Comparison of ENCODE assay signal across 30 cellular contexts in the genomic region with DNA sequence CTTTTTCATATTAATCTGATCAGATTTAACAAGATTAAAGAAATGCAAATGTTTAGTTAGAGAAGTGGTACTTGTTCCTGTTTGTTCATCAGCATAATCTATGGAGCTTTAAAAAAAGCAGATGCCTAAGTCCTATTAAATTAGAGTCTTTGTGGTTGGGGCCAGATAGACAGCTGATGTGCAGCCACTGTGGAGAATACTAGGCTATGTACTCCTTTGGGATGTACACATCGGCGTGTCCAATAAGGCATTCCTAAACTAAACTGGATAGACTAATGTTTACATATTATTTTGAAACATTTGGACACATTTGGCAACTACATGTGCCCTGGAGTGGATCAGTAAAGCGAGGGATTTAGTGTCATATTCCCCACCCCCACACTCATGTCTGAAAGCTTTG.
"Had no signal": no experiment of that assay in that cellular context is flagged by ENCODE, and none has a peak within 500 bp of the region (broad histone marks: within the 10 kb centered on the region; RNA-seq: fewer than 3 reads in every experiment).

No MANE protein-coding gene starts in this region.

- DNase-seq: activated CD4-positive, alpha-beta T cell treated with anti-CD3 and anti-CD28 coated beads for 1 hour; activated CD4-positive, alpha-beta T cell treated with anti-CD3 and anti-CD28 coated beads for 48 hours; activated CD4-positive, alpha-beta T cell treated with anti-CD3 and anti-CD28 coated beads, Interleukin-2, amount 50 U/mL, for 4 hours; activated CD4-positive, CD25-positive, alpha-beta regulatory T cell; activated CD8-positive, alpha-beta T cell treated with anti-CD3 and anti-CD28 coated beads, Interleukin-2, amount 10 ng/mL, durations not matched to agents 7 days and 5 days; activated gamma-delta T cell; activated naive CD4-positive, alpha-beta T cell treated with Interleukin-2 at 50 U/mL for 16 hours; activated naive CD8-positive, alpha-beta T cell treated with anti-CD3 and anti-CD28 coated beads, Interleukin-2, amount 10 ng/mL, durations not matched to agents 7 days and 5 days; activated T-cell treated with anti-CD3 and anti-CD28 coated beads, Interleukin-2, amount 50 U/mL, for 24 hours; amygdala; Kasumi-1; KG1; MG63; NCI-H1048; NCI-H1105 treated with DMSO at 0.1 percent for 48 hours; NCI-H1436; NCI-H1694; NCI-H1930; NCI-H2081 treated with DMSO at 0.1 percent for 48 hours; NCI-H510A; NCI-H69; NK-92 treated with Interleukin-12 subunit alpha and Interleukin-12 subunit beta, amount 100 ng/mL, for 24 hours; PC-3; Peyer's patch; RPMI8226; SIG-M5; T1000; WERI-Rb-1 had no signal

- H3K9me3 ChIP-seq: ascending aorta, MG63, Peyer's patch had no signal

- H3K27me3 ChIP-seq: ascending aorta, cardiac muscle cell, MG63, Peyer's patch had no signal

- H3K27ac ChIP-seq: ascending aorta, cardiac muscle cell, Peyer's patch, WERI-Rb-1 had no signal

- H3K4me3 ChIP-seq: ascending aorta, cardiac muscle cell, MG63, Peyer's patch had no signal

- H3K4me1 ChIP-seq: ascending aorta, Peyer's patch had no signal

- H3K36me3 ChIP-seq: ascending aorta, cardiac muscle cell, MG63, Peyer's patch, WERI-Rb-1 had no signal
